21 cellular contexts compared by ENCODE assay signal in genomic region chr12:132276066-132276719, GRCh38. TPM values are rescaled to one million over a fixed set of nuclear protein-coding genes. Genes with fewer than 3 reads are reported as not detected.
"Had no signal": no experiment of that assay in that cellular context is flagged by ENCODE, and none has a peak within 500 bp of the region (broad histone marks: within the 10 kb centered on the region; RNA-seq: fewer than 3 reads in every experiment).

No MANE protein-coding gene starts in this region.

- H2AFZ ChIP-seq: parathyroid adenoma had no signal

- H3K27ac ChIP-seq: epithelial cell of prostate, esophagus muscularis mucosa, gastrocnemius medialis, parathyroid adenoma, prostate gland, tibial artery, upper lobe of left lung, uterus had no signal

- DNase-seq: effector memory CD8-positive, alpha-beta T cell; gastrocnemius medialis; glutamatergic neuron; immature natural killer cell; left colon; natural killer cell; spleen; stimulated activated CD4-positive, alpha-beta T cell treated with anti-CD3 and anti-CD28 coated beads, Interleukin-15, amount 100 ng/mL, for 24 hours; stimulated activated CD4-positive, alpha-beta T cell treated with anti-CD3 and anti-CD28 coated beads, Interleukin-1b, Interleukin-23, amount 100 ng/mL, for 48 hours; stimulated activated CD4-positive, alpha-beta T cell treated with anti-CD3 and anti-CD28 coated beads, Interleukin-4, amount 100 ng/mL, for 24 hours; tibial artery; uterus had no signal

- H3K9me3 ChIP-seq: esophagus muscularis mucosa, gastrocnemius medialis, prostate gland, spleen, tibial artery, upper lobe of left lung, uterus had no signal

- H3K4me3 ChIP-seq: esophagus muscularis mucosa, gastrocnemius medialis, prostate gland, tibial artery, upper lobe of left lung, uterus had no signal

- FAIRE-seq: keratinocyte had no signal

- H3K9ac ChIP-seq: parathyroid adenoma had no signal

- H3K36me3 ChIP-seq: esophagus muscularis mucosa, gastrocnemius medialis, prostate gland, spleen, tibial artery, upper lobe of left lung, uterus had no signal

- H3K79me2 ChIP-seq: parathyroid adenoma had no signal

- H3K4me1 ChIP-seq: gastrocnemius medialis, prostate gland, uterus had no signal

- ATAC-seq: effector memory CD8-positive, alpha-beta T cell; gastrocnemius medialis; left colon; natural killer cell; sciatic nerve; stimulated activated memory B cell treated with anti-CD40 and anti-IgM and Interleukin-4, amounts not matched to agents 10 μg/mL and 1 μg/mL and 100 μg/mL, for 72 hours had no signal

RNA-seq across cellular contexts. Expression of gene GALNT9, which starts 53.2 kb away (rescaled TPM):
- total RNA-seq: fibroblast of villous mesenchyme, gastrocnemius medialis, natural killer cell, sciatic nerve had no signal
- polyA plus RNA-seq: immature natural killer cell, keratinocyte had no signal
